Comparison of ENCODE assay signal across 8 cellular contexts in the genomic region with DNA sequence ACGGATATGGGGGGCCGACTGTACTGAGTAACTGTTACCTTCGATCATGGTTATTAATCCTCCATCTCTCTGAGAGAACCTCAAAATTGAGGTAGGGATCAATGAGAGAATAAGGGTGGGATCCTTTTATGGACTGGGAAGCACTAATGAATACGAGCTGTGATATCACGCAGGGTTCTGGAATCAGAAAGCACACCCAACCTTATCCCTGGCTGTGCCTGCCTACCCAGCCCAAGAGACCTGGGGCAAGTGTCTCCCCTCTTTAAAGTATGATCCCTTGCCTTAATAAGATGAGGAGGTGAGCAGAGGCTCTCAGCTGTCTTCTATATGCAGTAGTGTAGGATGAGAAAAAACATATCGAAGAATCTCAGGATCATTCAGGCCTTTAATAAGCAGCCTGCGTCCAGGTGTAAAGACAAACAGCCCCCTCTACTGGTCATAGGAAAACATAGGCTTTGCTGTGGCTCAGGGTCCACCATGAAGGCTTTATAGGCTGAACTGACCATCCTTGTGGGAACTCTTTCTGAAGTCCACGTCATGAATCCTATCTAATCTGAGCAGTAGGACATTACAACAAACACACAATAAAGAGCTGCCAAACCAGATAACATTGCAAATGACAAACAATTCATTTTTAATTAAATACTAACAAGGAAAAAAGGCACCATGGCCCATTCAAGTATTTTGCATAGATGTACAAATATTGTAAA.
DNase-seq lines count a peak whose midpoint lies in the region; ATAC-seq, FAIRE-seq and TF ChIP-seq lines count a peak whose summit lies in the region.

No MANE protein-coding gene starts in this region.

- POLR2A ChIA-PET in AG04449 (lab: Yijun Ruan, JAX), result interaction anchor here (0.7 kb wide), 1 partner anchor 150 kb away, joined by 3 read pairs; no protein-coding TSS in a partner anchor

- no peak overlapping the region for H3K4me2 ChIP-seq in OCI-LY3 (ENCODE audit: low read length)

- no peak overlapping the region for H3K27ac ChIP-seq in OCI-LY3 (ENCODE audit: low read length)

- H3K9ac ChIP-seq in OCI-LY3 (ENCODE audit: low read length), result no peak overlapping the region

- no peaks in the 10 kb centered on the region for H3K27me3 ChIP-seq in OCI-LY3 (ENCODE audit: low read depth, low read length)

- no peaks in the 10 kb centered on the region for H3K4me1 ChIP-seq in OCI-LY3 (ENCODE audit: low read length)

- peak; percentile 57 for ATAC-seq in stimulated activated naive CD8-positive, alpha-beta T cell treated with anti-CD3 and anti-CD28 coated beads, Interleukin-15, Interleukin-2, amounts not matched to agents 100 U/mL and 50 U/mL, for 24 hours
- ATAC-seq in GM19452 (IDR thresholded peaks at IDR 0.05; ENCODE audit: unreplicated experiment), result no peak

- H3K9me3 ChIP-seq in OCI-LY3 (ENCODE audit: insufficient read depth, low read length), result no peaks in the 10 kb centered on the region

- FAIRE-seq in HTR-8/SVneo (lab: Jason Lieb, UNC), result no peak

- H3K79me2 ChIP-seq in OCI-LY3 (ENCODE audit: low read length), result no peaks in the 10 kb centered on the region

- no peak overlapping the region for H2AFZ ChIP-seq in OCI-LY3 (ENCODE audit: low read depth, low read length)

- H3K36me3 ChIP-seq in OCI-LY3 (replicated peaks; ENCODE audit: low read depth, low read length), result peaks cover 31% of the 10 kb centered on the region

- H3K4me3 ChIP-seq in AG04449 (ENCODE audit: low read depth, low read length), result no peak overlapping the region
- no peak overlapping the region for H3K4me3 ChIP-seq in GM12865 (ENCODE audit: low read depth, low read length)
- no peak overlapping the region for H3K4me3 ChIP-seq in OCI-LY3 (ENCODE audit: low read length)

- CTCF ChIA-PET in AG04449 (lab: Yijun Ruan, JAX), result interaction anchor here (0.6 to 13.7 kb wide), 53 partner anchors 8 to 1864 kb away, joined by 3 to 272 read pairs (median 4); a partner anchor contains a TSS

- DNase-seq in AG04449 (ENCODE audit: low read depth, low spot score) (peak; percentile 29), GM12865 (ENCODE audit: low read depth) (peak; percentile 70), HTR-8/SVneo (ENCODE audit: insufficient read length, low spot score) (peak; percentile 79), brain pericyte (ENCODE audit: low read depth, low spot score) (peak; percentile 61), islet precursor cell (peak; percentile 78)
- peak; percentile 19 for DNase-seq in stimulated activated naive CD8-positive, alpha-beta T cell treated with anti-CD3 and anti-CD28 coated beads, Interleukin-15, Interleukin-2, amounts not matched to agents 100 U/mL and 50 U/mL, for 24 hours

- TF ChIP-seq CTCF in AG04449 (IDR thresholded peaks at IDR 0.05; ENCODE audit: insufficient read depth, low read length, missing control alignments) (peak; percentile 73), GM12865 (IDR thresholded peaks at IDR 0.05; ENCODE audit: insufficient read depth, low read depth, low read length, missing control alignments) (peak; percentile 71), OCI-LY3 (IDR thresholded peaks at IDR 0.05; ENCODE audit: low read depth, low read length) (peak; percentile 64)

- no peaks in the 10 kb centered on the region for H4K20me1 ChIP-seq in OCI-LY3 (ENCODE audit: insufficient read depth, low read length)

Comparison
In these comparisons a context has a peak if more than half of its experiments do, and no peak if none do; other contexts are left out.
1. DNase-seq: peak in every context shown above with its lines; median percentile 79 in HTR-8/SVneo; 78 in islet precursor cell; 70 in GM12865; 61 in brain pericyte; 29 in AG04449; 19 in stimulated activated naive CD8-positive, alpha-beta T cell treated with anti-CD3 and anti-CD28 coated beads, Interleukin-15, Interleukin-2, amounts not matched to agents 100 U/mL and 50 U/mL, for 24 hours.